Comparison of ENCODE assay signal across 8 cellular contexts in genomic region chr12:118189761-118190181, GRCh38. TPM values are rescaled to one million over a fixed set of nuclear protein-coding genes. Genes with fewer than 3 reads are reported as not detected.
A peak's percentile ranks its signal among the peaks of the same experiment; 100 is the strongest.
DNase-seq lines count a peak whose midpoint lies in the region; ATAC-seq, FAIRE-seq and TF ChIP-seq lines count a peak whose summit lies in the region.

No MANE protein-coding gene starts in this region.

- BruUV-seq in OCI-LY7 (replicated peaks; lab: Mats Ljungman, UMichigan) = no TSS peak

- peaks cover 37% of the 10 kb centered on the region for H3K4me1 ChIP-seq in keratinocyte (ENCODE audit: control insufficient read depth, extremely low read depth, insufficient read depth, low read length)
- peaks cover 5% of the 10 kb centered on the region for H3K4me1 ChIP-seq in OCI-LY7 (ENCODE audit: insufficient read depth, low read length, poor library complexity, severe bottlenecking)
- H3K4me1 ChIP-seq in naive thymus-derived CD4-positive, alpha-beta T cell (ENCODE audit: control insufficient read depth in 2 of 2, insufficient read depth in 2 of 2, low read length in 2 of 2) = no peaks in the 10 kb centered on the region

- no peaks in the 10 kb centered on the region for H3K27me3 ChIP-seq in keratinocyte (ENCODE audit: control insufficient read depth, extremely low read depth, insufficient read depth, low read length)
- no peaks in the 10 kb centered on the region for H3K27me3 ChIP-seq in naive thymus-derived CD4-positive, alpha-beta T cell (ENCODE audit: control insufficient read depth in 2 of 2, insufficient read depth in 2 of 2, low read length in 2 of 2)

- H3K9me3 ChIP-seq in keratinocyte (ENCODE audit: control insufficient read depth, low read depth, low read length) (no peaks in the 10 kb centered on the region), OCI-LY7 (ENCODE audit: low read length) (no peaks in the 10 kb centered on the region)
- no peaks in the 10 kb centered on the region for H3K9me3 ChIP-seq in naive thymus-derived CD4-positive, alpha-beta T cell (ENCODE audit: control insufficient read depth in 2 of 3, low read length in 3 of 3)

- peak overlapping the region in 2 of 3 experiments; percentile 5 to 7 for H3K4me3 ChIP-seq in keratinocyte (ENCODE audit: control insufficient read depth in 2 of 3, extremely low read depth in 1 of 3, insufficient read depth in 2 of 3, low read depth in 1 of 3, low read length in 3 of 3)
- H3K4me3 ChIP-seq in OCI-LY7 (ENCODE audit: low read depth, low read length, poor library complexity, severe bottlenecking) = no peak overlapping the region
- H3K4me3 ChIP-seq in naive thymus-derived CD4-positive, alpha-beta T cell (ENCODE audit: low read length) = no peak overlapping the region

- dilution Hi-C loops in keratinocyte (cut with MboI; ENCODE audit: extremely low pct_ligation_motif_present, low sequenced_read_pairs) = no loop called here

- CTCF ChIA-PET in OCI-LY7 (lab: Charles Lee; ENCODE audit: unreplicated experiment) = interaction anchor here (0.5 kb wide), 1 partner anchor 647 kb away, joined by 3 read pairs; no protein-coding TSS in a partner anchor
- CTCF ChIA-PET in naive thymus-derived CD4-positive, alpha-beta T cell (lab: Charles Lee) = interaction anchor here (0.6 kb wide), 1 partner anchor 23 kb away, joined by 6 read pairs; no protein-coding TSS in a partner anchor

- POLR2A ChIA-PET in OCI-LY7 (lab: Charles Lee) = no interaction called here
- POLR2A ChIA-PET in naive thymus-derived CD4-positive, alpha-beta T cell (lab: Charles Lee) = no interaction called here

- no peaks in the 10 kb centered on the region for H3K27me3 Mint-ChIP-seq in naive thymus-derived CD4-positive, alpha-beta T cell

- H3K9me2 ChIP-seq in OCI-LY7 (ENCODE audit: insufficient read depth, low read length) = no peaks in the 10 kb centered on the region

- intact Hi-C loops in OCI-LY7 (cut with micrococcal nuclease; ENCODE audit: unreplicated experiment) = no loop called here
- intact Hi-C loops in naive thymus-derived CD4-positive, alpha-beta T cell (cut with micrococcal nuclease) = loop anchor here in 1 of 2 donors (10.0 kb wide), 1 partner anchor 1355 kb away; no protein-coding TSS in a partner anchor

- peak overlapping the region; percentile 0 for H3K27ac ChIP-seq in keratinocyte (ENCODE audit: control insufficient read depth, insufficient read depth, low read length)
- H3K27ac ChIP-seq in OCI-LY7 (ENCODE audit: low read depth, low read length, poor library complexity, severe bottlenecking) = no peak overlapping the region
- H3K27ac ChIP-seq in naive thymus-derived CD4-positive, alpha-beta T cell (ENCODE audit: low read depth, low read length) = no peak overlapping the region

- ATAC-seq in naive thymus-derived CD4-positive, alpha-beta T cell = no peak

- H3K27ac Mint-ChIP-seq in naive thymus-derived CD4-positive, alpha-beta T cell = no peak overlapping the region

- DNase-seq in NCI-H1694 (lab: John Stamatoyannopoulos, UW) (peak; percentile 60), cerebellar cortex (ENCODE audit: low spot score) (peak; percentile 76), keratinocyte (ENCODE audit: low read depth, low spot score) (no peak), stromal cell of bone marrow (ENCODE audit: low read depth) (peak; percentile 15), OCI-LY7 (ENCODE audit: low spot score) (no peak), erythroblast (lab: John Stamatoyannopoulos, UW) (no peak), GDM1 (lab: John Stamatoyannopoulos, UW) (no peak)
- DNase-seq in naive thymus-derived CD4-positive, alpha-beta T cell = no peak

- H3K79me2 ChIP-seq in keratinocyte (ENCODE audit: control insufficient read depth, insufficient read depth, low read length) = no peaks in the 10 kb centered on the region
- H3K79me2 ChIP-seq in OCI-LY7 (ENCODE audit: insufficient read depth, low read depth, low read length) = no peaks in the 10 kb centered on the region

- H4K20me1 ChIP-seq in keratinocyte (ENCODE audit: control insufficient read depth, extremely low read depth, insufficient read depth, low read length) (no peaks in the 10 kb centered on the region), OCI-LY7 (ENCODE audit: insufficient read depth, low read length) (no peaks in the 10 kb centered on the region)

- peaks cover 0 to 3% of the 10 kb centered on the region in 2 experiments for H3K36me3 ChIP-seq in keratinocyte (ENCODE audit: control insufficient read depth in 2 of 2, extremely low read depth in 1 of 2, insufficient read depth in 2 of 2, low read length in 2 of 2)
- H3K36me3 ChIP-seq in OCI-LY7 (ENCODE audit: insufficient read depth, low read length) = peaks cover 19% of the 10 kb centered on the region; the same call in 1 of the 2 replicates
- H3K36me3 ChIP-seq in naive thymus-derived CD4-positive, alpha-beta T cell (ENCODE audit: control insufficient read depth in 2 of 3, insufficient read depth in 3 of 3, low read length in 3 of 3) = peaks cover 0 to 27% (median 6%) of the 10 kb centered on the region in 3 experiments

- peak overlapping the region; percentile 62 for H3K9ac ChIP-seq in keratinocyte (ENCODE audit: control insufficient read depth, extremely low read depth, insufficient read depth, low read length)

- no peak for TF ChIP-seq POLR2A in erythroblast (IDR thresholded peaks at IDR 0.05; ENCODE audit: low read length)

- peaks cover 0 to 16% (median 5%) of the 10 kb centered on the region in 7 donors for H3K4me1 Mint-ChIP-seq in naive thymus-derived CD4-positive, alpha-beta T cell

- H3K4me2 ChIP-seq in keratinocyte (ENCODE audit: control insufficient read depth, extremely low read depth, insufficient read depth, low read depth, low read length) = peak overlapping the region; percentile 57
- no peak overlapping the region for H3K4me2 ChIP-seq in OCI-LY7 (ENCODE audit: low read length)

- H3K36me3 Mint-ChIP-seq in naive thymus-derived CD4-positive, alpha-beta T cell = peaks cover 0 to 19% (median 2%) of the 10 kb centered on the region in 5 donors

- peak; percentile 32 for FAIRE-seq in keratinocyte (lab: Jason Lieb, UNC)

- no peak overlapping the region for H3K4me3 Mint-ChIP-seq in naive thymus-derived CD4-positive, alpha-beta T cell

- TF ChIP-seq CTCF in keratinocyte (optimal IDR thresholded peaks at IDR 0.05 in 1 of 3, IDR thresholded peaks at IDR 0.05 in 1 of 3, conservative IDR thresholded peaks at IDR 0.05 in 1 of 3; ENCODE audit: extremely low read depth in 1 of 3, insufficient read depth in 2 of 3, low read length in 3 of 3) = no peak
- TF ChIP-seq CTCF in OCI-LY7 (conservative IDR thresholded peaks at IDR 0.05; ENCODE audit: low read length) = no peak

- H3K9me3 Mint-ChIP-seq in naive thymus-derived CD4-positive, alpha-beta T cell = no peaks in the 10 kb centered on the region

- no peaks in the 10 kb centered on the region for H3K9me1 ChIP-seq in keratinocyte (ENCODE audit: control insufficient read depth, extremely low read depth, insufficient read depth, low read length)

- H2AFZ ChIP-seq in keratinocyte (ENCODE audit: control insufficient read depth, low read length) (peak overlapping the region; percentile 85), OCI-LY7 (ENCODE audit: low read length) (no peak overlapping the region)

RNA-seq across cellular contexts. Expression of gene PEBP1, which starts 53.8 kb away (rescaled TPM):
- 191 to 231 TPM (median 197 TPM) in 3 replicates for polyA plus RNA-seq in keratinocyte
- 43.5 TPM for polyA plus RNA-seq in keratinocyte (2011; ENCODE audit: low read depth)
- 184 and 204 TPM in 2 replicates for polyA plus RNA-seq in keratinocyte (2011; cell fraction: cytosol; rRNA removed)
- polyA plus RNA-seq in keratinocyte (2011; cell fraction: nucleus; rRNA removed) = 125 and 139 TPM in 2 replicates
- polyA plus RNA-seq in keratinocyte (2012; ENCODE audit: low replicate concordance) = 179 and 206 TPM in 2 replicates
- polyA minus RNA-seq in keratinocyte = 94.0 to 150 TPM (median 99.5 TPM) in 3 replicates
- polyA minus RNA-seq in keratinocyte (2011; cell fraction: cytosol; rRNA and poly(A)+ RNA removed) = 155 TPM
- 36.3 and 42.3 TPM in 2 replicates for polyA minus RNA-seq in keratinocyte (2011; cell fraction: nucleus; rRNA and poly(A)+ RNA removed)
- total RNA-seq in OCI-LY7 (2014; rRNA removed; shearing (Covaris generic)) = 128 and 135 TPM in 2 replicates
- 138 and 154 TPM in 2 replicates for total RNA-seq in OCI-LY7 (2022)
- total RNA-seq in naive thymus-derived CD4-positive, alpha-beta T cell = 100 to 1,000 TPM in 1 of 5 experiments, 10 to 100 TPM in 4; 73.8 to 109 (median 91.1) TPM
- polyA plus RNA-seq in naive thymus-derived CD4-positive, alpha-beta T cell = 100 to 1,000 TPM; 314 to 343 TPM

Comparison
In these comparisons a context has a peak if more than half of its experiments do, and no peak if none do; other contexts are left out.
1. DNase-seq: peak in NCI-H1694 (single experiment), cerebellar cortex (single experiment) and stromal cell of bone marrow (single experiment); none in keratinocyte (single experiment), OCI-LY7 (single experiment), naive thymus-derived CD4-positive, alpha-beta T cell (0 of 9), erythroblast (0 of 2) and GDM1 (single experiment).
2. H3K4me3 ChIP-seq: peak in keratinocyte (2 of 3); none in OCI-LY7 (single experiment) and naive thymus-derived CD4-positive, alpha-beta T cell (single experiment).